Comparison of ENCODE assay signal across 26 cellular contexts in the genomic region with DNA sequence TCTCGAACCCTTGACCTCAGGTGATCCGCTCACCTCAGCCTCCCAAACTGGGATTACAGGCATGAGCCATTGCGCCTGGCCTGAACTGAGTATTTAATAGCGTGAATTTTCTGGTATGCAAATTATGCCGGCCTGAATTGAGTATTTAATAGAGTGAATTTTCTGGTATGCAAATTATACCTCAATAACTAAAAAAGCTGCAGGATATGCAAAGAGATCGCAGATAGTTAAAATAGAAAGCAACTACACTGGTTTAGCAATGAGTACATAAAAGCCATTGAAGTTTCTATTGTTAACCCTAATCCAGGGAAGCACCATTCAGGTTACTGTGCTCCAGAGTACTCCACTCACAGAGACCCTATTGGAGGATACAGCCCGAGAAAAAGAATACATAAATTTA.
"Had no signal": no experiment of that assay in that cellular context is flagged by ENCODE, and none has a peak within 500 bp of the region (broad histone marks: within the 10 kb centered on the region; RNA-seq: fewer than 3 reads in every experiment).

No MANE protein-coding gene starts in this region.

- H3K27me3 ChIP-seq: colonic mucosa, dorsolateral prefrontal cortex, esophagus muscularis mucosa, right atrium auricular region, spleen, vagina had no signal

- H3K27ac ChIP-seq: colonic mucosa, dorsolateral prefrontal cortex, esophagus muscularis mucosa, psoas muscle, right atrium auricular region, spleen, thoracic aorta, vagina had no signal

- FAIRE-seq: bronchial epithelial cell, frontal cortex had no signal

- DNase-seq: activated CD4-positive, alpha-beta T cell treated with anti-CD3 and anti-CD28 coated beads, Interleukin-2, amount 10 ng/mL, durations not matched to agents 7 days and 5 days; activated CD4-positive, CD25-positive, alpha-beta regulatory T cell treated with anti-CD3 and anti-CD28 coated beads, Interleukin-2, amount 50 U/mL, for 72 hours; activated CD8-positive, alpha-beta T cell treated with anti-CD3 and anti-CD28 coated beads for 36 hours; activated naive CD4-positive, alpha-beta T cell treated with Interleukin-2 at 50 U/mL for 16 hours; activated naive CD8-positive, alpha-beta T cell treated with anti-CD3 and anti-CD28 coated beads for 36 hours; activated T-cell treated with anti-CD3 and anti-CD28 coated beads, Interleukin-2, amount 50 U/mL, for 1 hour; colonic mucosa; dorsolateral prefrontal cortex; effector memory CD8-positive, alpha-beta T cell; glutamatergic neuron; hippocampal formation; left ventricle myocardium superior; mammary epithelial cell; midbrain; natural killer cell; psoas muscle; spleen; stimulated activated CD4-positive, alpha-beta T cell treated with anti-CD3 and anti-CD28 coated beads, Interleukin-4, amount 100 ng/mL, for 1 hour; stimulated activated naive CD4-positive, alpha-beta T cell treated with Interleukin-2 at 50 U/mL for 16 hours; T1000 had no signal

- H3K4me1 ChIP-seq: colonic mucosa, psoas muscle, right atrium auricular region had no signal

- H3K4me3 ChIP-seq: colonic mucosa, dorsolateral prefrontal cortex, esophagus muscularis mucosa, psoas muscle, right atrium auricular region, spleen, thoracic aorta, vagina had no signal

- ATAC-seq: activated CD8-positive, alpha-beta T cell treated with anti-CD3 and anti-CD28 coated beads for 36 hours; effector memory CD8-positive, alpha-beta T cell; left ventricle myocardium superior; natural killer cell; psoas muscle had no signal

- H3K9me3 ChIP-seq: colonic mucosa, esophagus muscularis mucosa, psoas muscle, right atrium auricular region, spleen, thoracic aorta, vagina had no signal

- H3K36me3 ChIP-seq: colonic mucosa, esophagus muscularis mucosa, right atrium auricular region, thoracic aorta, vagina had no signal
